Comparison of ENCODE assay signal across 1 cellular context in genomic region chr7:23181684-23182553, GRCh38.
TF ChIP-seq lines count a peak whose summit lies in the region.

Gene NUP42 (plus strand): TSS chr7:23182048. CDS start chr7:23182086, 38 bp downstream.

TF ChIP-seq in SK-N-SH, 30 proteins besides CTCF, POLR2A, EP300 and RAD21 (continued from another document):
- TF ChIP-seq, protein P1, sequence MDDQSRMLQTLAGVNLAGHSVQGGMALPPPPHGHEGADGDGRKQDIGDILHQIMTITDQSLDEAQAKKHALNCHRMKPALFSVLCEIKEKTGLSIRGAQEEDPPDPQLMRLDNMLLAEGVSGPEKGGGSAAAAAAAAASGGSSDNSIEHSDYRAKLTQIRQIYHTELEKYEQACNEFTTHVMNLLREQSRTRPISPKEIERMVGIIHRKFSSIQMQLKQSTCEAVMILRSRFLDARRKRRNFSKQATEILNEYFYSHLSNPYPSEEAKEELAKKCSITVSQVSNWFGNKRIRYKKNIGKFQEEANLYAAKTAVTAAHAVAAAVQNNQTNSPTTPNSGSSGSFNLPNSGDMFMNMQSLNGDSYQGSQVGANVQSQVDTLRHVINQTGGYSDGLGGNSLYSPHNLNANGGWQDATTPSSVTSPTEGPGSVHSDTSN (IDR thresholded peaks at IDR 0.05), result peak; percentile 53
- no peak for TF ChIP-seq USF1 (IDR thresholded peaks at IDR 0.05; ENCODE audit: borderline replicate concordance, low read depth)
- peak; percentile 77 for TF ChIP-seq NFIC (IDR thresholded peaks at IDR 0.05; ENCODE audit: borderline replicate concordance)
- TF ChIP-seq GATA2 (CRISPR knock-in tag; IDR thresholded peaks at IDR 0.05), result no peak
- TF ChIP-seq RCOR1 (IDR thresholded peaks at IDR 0.05; ENCODE audit: low read length), result peak; percentile 61
- TF ChIP-seq ELF1 (IDR thresholded peaks at IDR 0.05), result peak; percentile 98
